In genomic region chr3:16338999-16339398, GRCh38 we compare ENCODE assay signal across 8 cellular contexts.
DNase-seq lines count a peak whose midpoint lies in the region; ATAC-seq and TF ChIP-seq lines count a peak whose summit lies in the region.

No MANE protein-coding gene starts in this region.

- H3K4me1 Mint-ChIP-seq in CD4-positive, CD25-positive, alpha-beta regulatory T cell = peaks cover 15 to 89% (median 60%) of the 10 kb centered on the region in 4 donors
- H3K4me1 Mint-ChIP-seq in activated B cell treated with CpG ODN at 0.5 μM for 24 hours = peaks cover 33% of the 10 kb centered on the region
- peaks cover 70 to 93% of the 10 kb centered on the region in 2 donors for H3K4me1 Mint-ChIP-seq in immature natural killer cell

- H3K27me3 ChIP-seq in CD4-positive, CD25-positive, alpha-beta regulatory T cell (ENCODE audit: control insufficient read depth, insufficient read depth, low read length) = no peaks in the 10 kb centered on the region

- peak overlapping the region; percentile 55 for H3K4me3 ChIP-seq in CD4-positive, CD25-positive, alpha-beta regulatory T cell (ENCODE audit: low read depth, low read length)

- CTCF ChIA-PET in activated B cell treated with CpG ODN at 0.5 μM for 24 hours (lab: Charles Lee) = no interaction called here

- DNase-seq in CD4-positive, CD25-positive, alpha-beta regulatory T cell = peak in 2 of 3 donors; percentile 27 to 50
- DNase-seq in activated B cell treated with CpG ODN at 0.5 μM for 24 hours = no peak
- DNase-seq in immature natural killer cell = peak; percentile 70 to 75 (median 73)
- no peak for DNase-seq in NCI-H1048 (lab: John Stamatoyannopoulos, UW)
- DNase-seq in NCI-H1930 (lab: John Stamatoyannopoulos, UW) = no peak
- no peak for DNase-seq in left lobe of liver (ENCODE audit: low spot score)
- DNase-seq in NCI-H128 (lab: John Stamatoyannopoulos, UW; ENCODE audit: unreplicated experiment) = no peak

- H3K4me1 ChIP-seq in CD4-positive, CD25-positive, alpha-beta regulatory T cell (ENCODE audit: control insufficient read depth, insufficient read depth, low read length, poor library complexity, severe bottlenecking) = peaks cover 27% of the 10 kb centered on the region

- peaks cover 46% of the 10 kb centered on the region for H3K36me3 Mint-ChIP-seq in CD4-positive, CD25-positive, alpha-beta regulatory T cell
- peaks cover 58% of the 10 kb centered on the region for H3K36me3 Mint-ChIP-seq in activated B cell treated with CpG ODN at 0.5 μM for 24 hours (ENCODE audit: low read depth)
- H3K36me3 Mint-ChIP-seq in immature natural killer cell = peaks cover 20 to 26% (median 23%) of the 10 kb centered on the region in 3 donors

- no peaks in the 10 kb centered on the region for H3K27me3 Mint-ChIP-seq in CD4-positive, CD25-positive, alpha-beta regulatory T cell
- H3K27me3 Mint-ChIP-seq in activated B cell treated with CpG ODN at 0.5 μM for 24 hours (no peaks in the 10 kb centered on the region), immature natural killer cell (ENCODE audit: low read depth in 3 of 3) (peaks cover 0 to 10% (median 3%) of the 10 kb centered on the region in 3 donors)

- no peaks in the 10 kb centered on the region for H3K9me3 ChIP-seq in CD4-positive, CD25-positive, alpha-beta regulatory T cell (ENCODE audit: control insufficient read depth in 2 of 2, low read length in 2 of 2)

- ATAC-seq in CD4-positive, CD25-positive, alpha-beta regulatory T cell (ENCODE audit: low read depth in 2 of 2) = peak; percentile 59 to 62
- ATAC-seq in HG02938 (IDR thresholded peaks at IDR 0.05; ENCODE audit: unreplicated experiment) (peak; percentile 58), activated B cell treated with CpG ODN at 0.5 μM for 24 hours (ENCODE audit: low read depth) (peak; percentile 47), left lobe of liver (no peak)

- H3K9me3 Mint-ChIP-seq in CD4-positive, CD25-positive, alpha-beta regulatory T cell = peaks cover 0 to 5% (median 0%) of the 10 kb centered on the region in 7 donors
- no peaks in the 10 kb centered on the region for H3K9me3 Mint-ChIP-seq in activated B cell treated with CpG ODN at 0.5 μM for 24 hours
- no peaks in the 10 kb centered on the region for H3K9me3 Mint-ChIP-seq in immature natural killer cell

- intact Hi-C loops in activated B cell treated with CpG ODN at 0.5 μM for 24 hours (cut with micrococcal nuclease) = no loop called here

- peak overlapping the region in 3 of 4 donors; percentile 47 to 82 (median 57) for H3K4me3 Mint-ChIP-seq in CD4-positive, CD25-positive, alpha-beta regulatory T cell
- H3K4me3 Mint-ChIP-seq in activated B cell treated with CpG ODN at 0.5 μM for 24 hours (no peak overlapping the region), immature natural killer cell (peak overlapping the region; percentile 70 to 85 (median 78))

- TF ChIP-seq CTCF in activated B cell treated with CpG ODN at 0.5 μM for 24 hours (IDR thresholded peaks at IDR 0.05) = no peak

- H3K27ac ChIP-seq in CD4-positive, CD25-positive, alpha-beta regulatory T cell (ENCODE audit: insufficient read depth, low read length, poor library complexity, severe bottlenecking) = peak overlapping the region; percentile 64

- H3K27ac Mint-ChIP-seq in CD4-positive, CD25-positive, alpha-beta regulatory T cell = peak overlapping the region; percentile 85 to 94 (median 93)
- peak overlapping the region; percentile 32 for H3K27ac Mint-ChIP-seq in activated B cell treated with CpG ODN at 0.5 μM for 24 hours
- peak overlapping the region; percentile 85 to 97 (median 92) for H3K27ac Mint-ChIP-seq in immature natural killer cell

- POLR2A ChIA-PET in activated B cell treated with CpG ODN at 0.5 μM for 24 hours (lab: Charles Lee) = interaction anchor here (1.0 to 1.5 kb wide), 2 partner anchors 48 to 173 kb away, joined by 3 read pairs; no protein-coding TSS in a partner anchor

- peaks cover 39% of the 10 kb centered on the region for H3K36me3 ChIP-seq in CD4-positive, CD25-positive, alpha-beta regulatory T cell (ENCODE audit: control insufficient read depth, insufficient read depth, low read length)

Comparison
In these comparisons a context has a peak if more than half of its experiments do, and no peak if none do; other contexts are left out.
1. DNase-seq: peak in CD4-positive, CD25-positive, alpha-beta regulatory T cell (2 of 3) and immature natural killer cell (3 of 3); none in activated B cell treated with CpG ODN at 0.5 μM for 24 hours (single experiment), NCI-H1048 (single experiment), NCI-H1930 (0 of 2), left lobe of liver (single experiment) and NCI-H128 (single experiment).
2. H3K27ac Mint-ChIP-seq: peak in every context shown above with its lines; median percentile 93 in CD4-positive, CD25-positive, alpha-beta regulatory T cell; 92 in immature natural killer cell; 32 in activated B cell treated with CpG ODN at 0.5 μM for 24 hours.